In the genomic region with DNA sequence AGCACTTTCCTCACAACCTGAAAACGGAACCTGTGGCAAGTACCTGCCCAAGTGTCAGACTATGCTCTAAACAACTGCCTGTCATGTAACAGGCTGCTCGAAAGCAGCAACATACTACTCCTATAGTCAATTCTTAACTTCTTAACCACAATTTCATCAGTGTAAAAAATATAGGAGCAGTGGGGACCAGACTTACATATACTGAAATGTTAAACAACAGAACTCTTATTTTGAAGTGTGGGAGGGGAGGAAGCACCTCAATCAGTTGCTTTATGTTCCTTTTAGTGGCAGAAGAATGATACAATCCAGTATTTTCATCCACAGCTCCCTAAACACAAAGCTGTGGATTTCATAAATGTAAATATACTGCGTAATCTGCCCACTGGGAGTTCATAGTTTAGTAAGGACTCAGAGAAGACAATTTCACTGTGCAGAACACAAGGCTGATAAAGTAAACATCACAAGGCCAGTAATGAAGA, we compare ENCODE assay signal across 17 cellular contexts. TPM values are rescaled to one million over a fixed set of nuclear protein-coding genes. Genes with fewer than 3 reads are reported as not detected.
DNase-seq lines count a peak whose midpoint lies in the region; ATAC-seq, FAIRE-seq and TF ChIP-seq lines count a peak whose summit lies in the region.
"Had no signal": no experiment of that assay in that cellular context is flagged by ENCODE, and none has a peak within 500 bp of the region (broad histone marks: within the 10 kb centered on the region; RNA-seq: fewer than 3 reads in every experiment).

No MANE protein-coding gene starts in this region.

- 85 to 100% methylated on average over 1 to 2 of the region's 3 CpGs for WGBS in mesodermal cell (ENCODE audit: insufficient coverage in 2 of 2), 2 experiments

- H3K4me1 Mint-ChIP-seq in GM23338, result no peaks in the 10 kb centered on the region
- H3K4me1 Mint-ChIP-seq in astrocyte (ENCODE audit: low read depth, unreplicated experiment), result peaks cover 10% of the 10 kb centered on the region
- H3K4me1 Mint-ChIP-seq: activated naive CD8-positive, alpha-beta T cell treated with anti-CD3 and anti-CD28 coated beads for 36 hours; CD8-positive, alpha-beta memory T cell had no signal

- H3K4me2 ChIP-seq in GM23338 (no peak overlapping the region), astrocyte (ENCODE audit: low read length) (peak overlapping the region; percentile 40)

- H3K4me3 ChIP-seq in GM12865 (ENCODE audit: low read depth, low read length), result no peak overlapping the region
- H3K4me3 ChIP-seq in GM23338, result no peak overlapping the region
- H3K4me3 ChIP-seq in astrocyte (ENCODE audit: insufficient read depth, low read depth, low read length), result no peak overlapping the region
- H3K4me3 ChIP-seq in mesodermal cell (ENCODE audit: extremely low read depth, insufficient read depth, low read length, poor library complexity, severe bottlenecking), result no peak overlapping the region
- H3K4me3 ChIP-seq: skin epidermis had no signal

- H3K79me2 ChIP-seq in GM23338 (replicated peaks; ENCODE audit: insufficient read depth), result no peaks in the 10 kb centered on the region
- peaks cover 18% of the 10 kb centered on the region for H3K79me2 ChIP-seq in astrocyte (ENCODE audit: insufficient read depth, low read length)

- H2AFZ ChIP-seq in GM23338 (no peak overlapping the region), astrocyte (ENCODE audit: low read depth, low read length) (no peak overlapping the region)

- peak overlapping the region; percentile 7; the same call in 1 of the 2 replicates for H3K27ac Mint-ChIP-seq in GM23338
- H3K27ac Mint-ChIP-seq in astrocyte (ENCODE audit: unreplicated experiment), result no peak overlapping the region
- H3K27ac Mint-ChIP-seq: activated naive CD8-positive, alpha-beta T cell treated with anti-CD3 and anti-CD28 coated beads for 36 hours; CD8-positive, alpha-beta memory T cell had no signal

- no peak for ATAC-seq in GM23338

- H3K9me3 ChIP-seq in astrocyte (ENCODE audit: insufficient read depth, low read depth, low read length), result no peaks in the 10 kb centered on the region
- H3K9me3 ChIP-seq in mesodermal cell (ENCODE audit: control insufficient read depth, low read length), result no peaks in the 10 kb centered on the region

- no peaks in the 10 kb centered on the region for H3K9me3 Mint-ChIP-seq in GM23338
- H3K9me3 Mint-ChIP-seq in astrocyte (ENCODE audit: unreplicated experiment), result no peaks in the 10 kb centered on the region
- H3K9me3 Mint-ChIP-seq: activated naive CD8-positive, alpha-beta T cell treated with anti-CD3 and anti-CD28 coated beads for 36 hours had no signal

- H3K27me3 ChIP-seq in GM23338 (ENCODE audit: insufficient read depth) (no peaks in the 10 kb centered on the region), astrocyte (ENCODE audit: insufficient read depth, low read length) (no peaks in the 10 kb centered on the region)

- H3K9me2 ChIP-seq in GM23338 (ENCODE audit: insufficient read depth), result no peaks in the 10 kb centered on the region

- H3K36me3 Mint-ChIP-seq in GM23338 (ENCODE audit: low read depth), result no peaks in the 10 kb centered on the region; the same call in 2 of the 3 replicates
- peaks cover 28% of the 10 kb centered on the region for H3K36me3 Mint-ChIP-seq in astrocyte (ENCODE audit: low read depth, unreplicated experiment)
- H3K36me3 Mint-ChIP-seq: activated naive CD8-positive, alpha-beta T cell treated with anti-CD3 and anti-CD28 coated beads for 36 hours; CD8-positive, alpha-beta memory T cell had no signal

- no peak overlapping the region for H3K4me3 Mint-ChIP-seq in GM23338
- H3K4me3 Mint-ChIP-seq in astrocyte (ENCODE audit: unreplicated experiment), result no peak overlapping the region
- H3K4me3 Mint-ChIP-seq: activated naive CD8-positive, alpha-beta T cell treated with anti-CD3 and anti-CD28 coated beads for 36 hours; CD8-positive, alpha-beta memory T cell had no signal

- H3F3A ChIP-seq in GM23338 (replicated peaks; ENCODE audit: low read depth), result no peaks in the 10 kb centered on the region

- H3K27ac ChIP-seq in GM23338 (ENCODE audit: low read depth) (no peak overlapping the region), astrocyte (ENCODE audit: low read depth, low read length) (peak overlapping the region; percentile 75), mesodermal cell (ENCODE audit: low read depth, low read length, severe bottlenecking) (peak overlapping the region; percentile 68)
- H3K27ac ChIP-seq: skin epidermis had no signal

- H3K4me1 ChIP-seq in GM23338 (ENCODE audit: insufficient read depth), result no peaks in the 10 kb centered on the region
- H3K4me1 ChIP-seq in astrocyte (ENCODE audit: insufficient read depth, low read length), result peaks cover 4% of the 10 kb centered on the region
- peaks cover 9% of the 10 kb centered on the region for H3K4me1 ChIP-seq in mesodermal cell (ENCODE audit: control insufficient read depth, insufficient read depth, low read length, poor library complexity, severe bottlenecking)

- no peaks in the 10 kb centered on the region for H3K36me3 ChIP-seq in GM23338 (ENCODE audit: insufficient read depth)
- H3K36me3 ChIP-seq in astrocyte (ENCODE audit: insufficient read depth, low read length), result peaks cover 31% of the 10 kb centered on the region
- H3K36me3 ChIP-seq in mesodermal cell (ENCODE audit: control insufficient read depth, insufficient read depth, low read length), result peaks cover 71% of the 10 kb centered on the region

- H3K9ac ChIP-seq in astrocyte (ENCODE audit: low read length), result peak overlapping the region; percentile 45

- FAIRE-seq in astrocyte (lab: Jason Lieb, UNC), result no peak
- FAIRE-seq: A204.1 had no signal

- H4K20me1 ChIP-seq in GM23338 (replicated peaks; ENCODE audit: insufficient read depth) (no peaks in the 10 kb centered on the region), astrocyte (ENCODE audit: insufficient read depth, low read length) (peaks cover 6% of the 10 kb centered on the region)

- H3K27me3 Mint-ChIP-seq in GM23338 (ENCODE audit: insufficient read depth, low read depth, poor library complexity) (no peaks in the 10 kb centered on the region), astrocyte (ENCODE audit: low read depth, unreplicated experiment) (no peaks in the 10 kb centered on the region)

- DNase-seq in GM12865 (ENCODE audit: low read depth) (peak; percentile 16), GM23338 (ENCODE audit: low spot score) (no peak), astrocyte (ENCODE audit: low read depth) (no peak), SIG-M5 (lab: John Stamatoyannopoulos, UW) (no peak), DMS53 treated with DMSO at 0.1 percent for 48 hours (lab: John Stamatoyannopoulos, UW; ENCODE audit: unreplicated experiment) (no peak), T-helper 9 cell (no peak)
- no peak for DNase-seq in NK-92 treated with Interleukin-12 subunit alpha and Interleukin-12 subunit beta, amount 100 ng/mL, for 24 hours (lab: John Stamatoyannopoulos, UW)
- DNase-seq: activated CD4-positive, alpha-beta T cell treated with anti-CD3 and anti-CD28 coated beads for 4 hours; activated naive CD8-positive, alpha-beta T cell treated with anti-CD3 and anti-CD28 coated beads for 36 hours; activated T-cell treated with anti-CD3 and anti-CD28 coated beads, Interleukin-2, amount 50 U/mL, for 1 hour; CD8-positive, alpha-beta memory T cell; NCI-H1105 treated with DMSO at 0.1 percent for 48 hours; NCI-H526 treated with DMSO at 0.1 percent for 48 hours had no signal

- TF ChIP-seq CTCF in GM12865 (IDR thresholded peaks at IDR 0.05; ENCODE audit: insufficient read depth, low read depth, low read length, missing control alignments), result no peak
- TF ChIP-seq CTCF in GM23338 (conservative IDR thresholded peaks at IDR 0.05; ENCODE audit: low read depth in 2 of 2), result no peak
- TF ChIP-seq CTCF in astrocyte (IDR thresholded peaks at IDR 0.05; ENCODE audit: insufficient read depth, low read depth, low read length), result no peak

TF ChIP-seq in GM23338, 12 proteins besides CTCF, POLR2A, EP300 and RAD21 (continues in another document):
- TF ChIP-seq ZNF331 (CRISPR knock-in tag; IDR thresholded peaks at IDR 0.05; ENCODE audit: low read depth), result no peak
- TF ChIP-seq, protein P1, sequence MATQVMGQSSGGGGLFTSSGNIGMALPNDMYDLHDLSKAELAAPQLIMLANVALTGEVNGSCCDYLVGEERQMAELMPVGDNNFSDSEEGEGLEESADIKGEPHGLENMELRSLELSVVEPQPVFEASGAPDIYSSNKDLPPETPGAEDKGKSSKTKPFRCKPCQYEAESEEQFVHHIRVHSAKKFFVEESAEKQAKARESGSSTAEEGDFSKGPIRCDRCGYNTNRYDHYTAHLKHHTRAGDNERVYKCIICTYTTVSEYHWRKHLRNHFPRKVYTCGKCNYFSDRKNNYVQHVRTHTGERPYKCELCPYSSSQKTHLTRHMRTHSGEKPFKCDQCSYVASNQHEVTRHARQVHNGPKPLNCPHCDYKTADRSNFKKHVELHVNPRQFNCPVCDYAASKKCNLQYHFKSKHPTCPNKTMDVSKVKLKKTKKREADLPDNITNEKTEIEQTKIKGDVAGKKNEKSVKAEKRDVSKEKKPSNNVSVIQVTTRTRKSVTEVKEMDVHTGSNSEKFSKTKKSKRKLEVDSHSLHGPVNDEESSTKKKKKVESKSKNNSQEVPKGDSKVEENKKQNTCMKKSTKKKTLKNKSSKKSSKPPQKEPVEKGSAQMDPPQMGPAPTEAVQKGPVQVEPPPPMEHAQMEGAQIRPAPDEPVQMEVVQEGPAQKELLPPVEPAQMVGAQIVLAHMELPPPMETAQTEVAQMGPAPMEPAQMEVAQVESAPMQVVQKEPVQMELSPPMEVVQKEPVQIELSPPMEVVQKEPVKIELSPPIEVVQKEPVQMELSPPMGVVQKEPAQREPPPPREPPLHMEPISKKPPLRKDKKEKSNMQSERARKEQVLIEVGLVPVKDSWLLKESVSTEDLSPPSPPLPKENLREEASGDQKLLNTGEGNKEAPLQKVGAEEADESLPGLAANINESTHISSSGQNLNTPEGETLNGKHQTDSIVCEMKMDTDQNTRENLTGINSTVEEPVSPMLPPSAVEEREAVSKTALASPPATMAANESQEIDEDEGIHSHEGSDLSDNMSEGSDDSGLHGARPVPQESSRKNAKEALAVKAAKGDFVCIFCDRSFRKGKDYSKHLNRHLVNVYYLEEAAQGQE (IDR thresholded peaks at IDR 0.05; ENCODE audit: unreplicated experiment), result no peak
- no peak for TF ChIP-seq EZH2 (IDR thresholded peaks at IDR 0.05; ENCODE audit: low read depth, unreplicated experiment)

RNA-seq across cellular contexts. Expression of a gene that starts 44.2 kb away (rescaled TPM):
- total RNA-seq in GM23338 (2014; rRNA removed; shearing (Covaris generic)), result 1.2 and 2.7 TPM in 2 replicates
- 0.73 and 0.87 TPM in 2 replicates for polyA plus RNA-seq in GM23338 (2016; fragmentation: Nextera tagmentation; extraction: Ambion mirVana)
- 171 and 187 TPM in 2 replicates for total RNA-seq in astrocyte
- polyA plus RNA-seq in mesodermal cell (2013, experiment 1 of 2), result 174 TPM
- polyA plus RNA-seq in mesodermal cell (2013, experiment 2 of 2), result 146 TPM
- total RNA-seq: activated naive CD8-positive, alpha-beta T cell treated with anti-CD3 and anti-CD28 coated beads for 36 hours; CD8-positive, alpha-beta memory T cell; T-helper 1 cell treated with Interleukin-12 subunit alpha and Interleukin-12 subunit beta and Interleukin-4 antibody, amounts not matched to agents 30 ng/mL and 1 ng/mL, for 36 hours had no signal
- polyA plus RNA-seq: CD8-positive, alpha-beta memory T cell had no signal

Comparison
In these comparisons a context has a peak if more than half of its experiments do, and no peak if none do; other contexts are left out.
1. RNA of a gene that starts 44.2 kb away (total RNA-seq): 171 to 187 TPM in astrocyte; 1.2 to 2.7 TPM in GM23338; every median in the first group is over 10 times any median in the second.